ENCODE assay signal across 32 cellular contexts in genomic region chr1:184181044-184181443, GRCh38.
"Had no signal": no experiment of that assay in that cellular context is flagged by ENCODE, and none has a peak within 500 bp of the region (broad histone marks: within the 10 kb centered on the region; RNA-seq: fewer than 3 reads in every experiment).

No MANE protein-coding gene starts in this region.

- ATAC-seq: activated CD8-positive, alpha-beta T cell treated with anti-CD3 and anti-CD28 coated beads for 36 hours; activated naive CD4-positive, alpha-beta T cell treated with anti-CD3 and anti-CD28 coated beads, Interleukin-2, amount 50 U/mL, for 72 hours; activated T-cell treated with anti-CD3 and anti-CD28 coated beads, Interleukin-2, amount 50 U/mL, for 4 hours; activated T-cell treated with anti-CD3 and anti-CD28 coated beads, Interleukin-2, amount 50 U/mL, for 72 hours; activated T-helper 17 cell treated with anti-CD3 and anti-CD28 coated beads, Interleukin-2, amount 50 U/mL, for 72 hours; body of pancreas had no signal

- H3K27me3 ChIP-seq: adrenal gland, body of pancreas, brain microvascular endothelial cell, breast epithelium had no signal

- DNase-seq: activated B cell treated with CpG ODN at 0.5 μM for 24 hours; activated CD4-positive, alpha-beta memory T cell treated with anti-CD3 and anti-CD28 coated beads for 36 hours; activated CD4-positive, alpha-beta T cell treated with anti-CD3 and anti-CD28 coated beads for 4 hours; activated CD4-positive, alpha-beta T cell treated with anti-CD3 and anti-CD28 coated beads, Interleukin-2, amount 10 ng/mL, durations not matched to agents 24 days and 14 days; activated CD4-positive, alpha-beta T cell treated with anti-CD3 and anti-CD28 coated beads, Interleukin-2, amount 50 U/mL, for 1 hour; activated CD4-positive, alpha-beta T cell treated with anti-CD3 and anti-CD28 coated beads, Interleukin-2, amount 50 U/mL, for 4 hours; activated CD4-positive, CD25-positive, alpha-beta regulatory T cell treated with anti-CD3 and anti-CD28 coated beads, Interleukin-2, amount 50 U/mL, for 72 hours; activated CD8-positive, alpha-beta memory T cell treated with anti-CD3 and anti-CD28 coated beads, Interleukin-2, amount 50 U/mL, for 4 hours; activated CD8-positive, alpha-beta T cell treated with anti-CD3 and anti-CD28 coated beads for 36 hours; activated effector memory CD4-positive, alpha-beta T cell treated with anti-CD3 and anti-CD28 coated beads, Interleukin-2, amount 50 U/mL, for 16 hours; activated gamma-delta T cell treated with Interleukin-2 at 50 U/mL for 16 hours; activated naive CD4-positive, alpha-beta T cell; activated naive CD4-positive, alpha-beta T cell treated with anti-CD3 and anti-CD28 coated beads for 36 hours; activated naive CD4-positive, alpha-beta T cell treated with anti-CD3 and anti-CD28 coated beads, Interleukin-2, amount 50 U/mL, for 16 hours; activated naive CD8-positive, alpha-beta T cell treated with anti-CD3 and anti-CD28 coated beads for 36 hours; activated T-cell treated with anti-CD3 and anti-CD28 coated beads for 4 hours; activated T-cell treated with anti-CD3 and anti-CD28 coated beads, Interleukin-2, amount 50 U/mL, for 1 hour; activated T-cell treated with anti-CD3 and anti-CD28 coated beads, Interleukin-2, amount 50 U/mL, for 4 hours; activated T-cell treated with anti-CD3 and anti-CD28 coated beads, Interleukin-2, amount 50 U/mL, for 72 hours; adrenal gland; amniotic stem cell; aorta; body of pancreas; brain microvascular endothelial cell; central memory CD4-positive, alpha-beta T cell; T-helper 1 cell; T-helper 2 cell; T-helper 9 cell had no signal

- H3K9me3 ChIP-seq: adrenal gland, body of pancreas, breast epithelium had no signal

- H3K27ac ChIP-seq: adrenal gland, body of pancreas, brain microvascular endothelial cell, breast epithelium, VCaP had no signal

- H3K4me1 ChIP-seq: adrenal gland, body of pancreas, breast epithelium had no signal

- H3K36me3 ChIP-seq: adrenal gland, brain microvascular endothelial cell, breast epithelium had no signal

- H3K4me3 ChIP-seq: adrenal gland, body of pancreas, breast epithelium had no signal
